1 cellular context compared by ENCODE assay signal in genomic region chr19:3100747-3101730, GRCh38.
TF ChIP-seq lines count a peak whose summit lies in the region.

No MANE protein-coding gene starts in this region.

TF ChIP-seq in HepG2, 621 proteins besides CTCF, POLR2A, EP300 and RAD21:
- TF ChIP-seq ZNF580 (CRISPR knock-in tag; IDR thresholded peaks at IDR 0.05; ENCODE audit: borderline replicate concordance, low read depth) (no peak), ZBTB33 (CRISPR knock-in tag; IDR thresholded peaks at IDR 0.05) (peak; percentile 31; the same call in 1 of the 2 replicates), NRL (CRISPR knock-in tag; IDR thresholded peaks at IDR 0.05; ENCODE audit: borderline replicate concordance) (0 out of 2 replicates have a peak, but pooled peaks have one; percentile 9)
